36 cellular contexts compared by ENCODE assay signal in the genomic region with DNA sequence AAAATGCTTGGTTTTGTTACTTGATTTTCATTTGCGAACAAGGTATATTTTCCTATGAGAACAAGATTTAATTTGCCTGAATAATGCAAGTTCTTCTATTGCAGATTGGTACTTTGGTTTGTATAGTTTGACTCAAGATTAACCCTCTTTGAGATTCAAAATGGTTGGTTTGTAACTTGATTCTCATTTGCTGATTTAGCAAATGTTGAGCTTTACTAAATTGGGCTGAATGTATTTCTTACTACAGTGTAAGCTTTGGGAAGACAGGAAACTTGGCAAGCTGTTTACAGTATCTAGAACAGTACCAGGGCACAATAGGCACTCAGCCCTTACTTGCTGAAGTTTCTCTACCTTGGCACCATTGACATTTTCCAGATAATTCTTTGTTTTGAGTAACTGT. TPM values are rescaled to one million over a fixed set of nuclear protein-coding genes. Genes with fewer than 3 reads are reported as not detected.
"Had no signal": no experiment of that assay in that cellular context is flagged by ENCODE, and none has a peak within 500 bp of the region (broad histone marks: within the 10 kb centered on the region; RNA-seq: fewer than 3 reads in every experiment).

No MANE protein-coding gene starts in this region.

- ATAC-seq: naive thymus-derived CD8-positive, alpha-beta T cell; natural killer cell treated with Interleukin-12 subunit alpha and Interleukin-12 subunit beta and Interleukin-15 and Interleukin-18, amount 100 ng/mL, for 72 hours; psoas muscle; right cardiac atrium; sciatic nerve; stimulated activated memory B cell treated with anti-CD40 and anti-IgM and Interleukin-4, amounts not matched to agents 10 μg/mL and 1 μg/mL and 100 μg/mL, for 72 hours; stimulated activated naive CD8-positive, alpha-beta T cell treated with anti-CD3 and anti-CD28 coated beads, Interleukin-15, amount 100 ng/mL, for 72 hours; stimulated activated naive CD8-positive, alpha-beta T cell treated with anti-CD3 and anti-CD28 coated beads, Interleukin-15, Interleukin-2, amounts not matched to agents 100 U/mL and 50 U/mL, for 24 hours; upper lobe of right lung had no signal

- DNase-seq: naive thymus-derived CD8-positive, alpha-beta T cell; nephron progenitor cell; nucleus accumbens; ovary; posterior cingulate gyrus; psoas muscle; right cardiac atrium; spleen; stimulated activated CD4-positive, alpha-beta T cell treated with anti-CD3 and anti-CD28 coated beads, Interleukin-12 subunit alpha, Interleukin-12 subunit beta, amount 100 ng/mL, for 4 hours; stimulated activated CD4-positive, alpha-beta T cell treated with anti-CD3 and anti-CD28 coated beads, Interleukin-1b, Interleukin-23, amount 100 ng/mL, for 48 hours; stimulated activated CD4-positive, alpha-beta T cell treated with anti-CD3 and anti-CD28 coated beads, Interleukin-4, amount 100 ng/mL, for 1 hour; stimulated activated CD4-positive, alpha-beta T cell treated with anti-CD3 and anti-CD28 coated beads, Interleukin-4, amount 100 ng/mL, for 4 hours; stimulated activated CD8-positive, alpha-beta memory T cell treated with anti-CD3 and anti-CD28 coated beads, Interleukin-4, amount 100 ng/mL, for 48 hours; stimulated activated naive CD4-positive, alpha-beta T cell; stimulated activated naive CD8-positive, alpha-beta T cell treated with anti-CD3 and anti-CD28 coated beads, Interleukin-15, amount 100 ng/mL, for 72 hours; stimulated activated naive CD8-positive, alpha-beta T cell treated with anti-CD3 and anti-CD28 coated beads, Interleukin-15, Interleukin-2, amounts not matched to agents 100 U/mL and 50 U/mL, for 24 hours; substantia nigra; testis; tibial artery; transverse colon; upper lobe of right lung; uterus had no signal

- H3K4me3 Mint-ChIP-seq: naive thymus-derived CD8-positive, alpha-beta T cell; natural killer cell treated with Interleukin-12 subunit alpha and Interleukin-12 subunit beta and Interleukin-15 and Interleukin-18, amount 100 ng/mL, for 72 hours; nephron progenitor cell; neural crest cell; stimulated activated memory B cell treated with anti-CD40 and anti-IgM and Interleukin-4, amounts not matched to agents 10 μg/mL and 1 μg/mL and 100 μg/mL, for 72 hours; stimulated activated naive CD8-positive, alpha-beta T cell treated with anti-CD3 and anti-CD28 coated beads, Interleukin-15, amount 100 ng/mL, for 72 hours; type B pancreatic cell had no signal

- H3K27ac Mint-ChIP-seq: naive thymus-derived CD8-positive, alpha-beta T cell; natural killer cell treated with Interleukin-12 subunit alpha and Interleukin-12 subunit beta and Interleukin-15 and Interleukin-18, amount 100 ng/mL, for 72 hours; nephron progenitor cell; progenitor cell of endocrine pancreas; stimulated activated memory B cell treated with anti-CD40 and anti-IgM and Interleukin-4, amounts not matched to agents 10 μg/mL and 1 μg/mL and 100 μg/mL, for 72 hours; stimulated activated naive CD8-positive, alpha-beta T cell treated with anti-CD3 and anti-CD28 coated beads, Interleukin-15, amount 100 ng/mL, for 72 hours; type B pancreatic cell had no signal

- H3K4me3 ChIP-seq: ovary, psoas muscle, skin epidermis, smooth muscle cell, spleen, suprapubic skin, testis, tibial artery, transverse colon, upper lobe of right lung, uterus had no signal

- H3K36me3 ChIP-seq: neutrophil, ovary, spleen, suprapubic skin, tibial artery, transverse colon, upper lobe of right lung, uterus had no signal

- H3K4me1 ChIP-seq: parathyroid adenoma, psoas muscle, testis, transverse colon, upper lobe of right lung, uterus had no signal

- H3K27me3 ChIP-seq: ovary, testis had no signal

- H3K27ac ChIP-seq: neutrophil, ovary, parathyroid adenoma, psoas muscle, skin epidermis, spleen, suprapubic skin, testis, tibial artery, transverse colon, upper lobe of right lung, uterus had no signal

- H3K9me3 Mint-ChIP-seq: neural crest cell had no signal

- H3K79me2 ChIP-seq: parathyroid adenoma had no signal

- H3K4me2 ChIP-seq: smooth muscle cell had no signal

- H3K9ac ChIP-seq: parathyroid adenoma had no signal

- H3K36me3 Mint-ChIP-seq: naive thymus-derived CD8-positive, alpha-beta T cell; natural killer cell treated with Interleukin-12 subunit alpha and Interleukin-12 subunit beta and Interleukin-15 and Interleukin-18, amount 100 ng/mL, for 72 hours; stimulated activated memory B cell treated with anti-CD40 and anti-IgM and Interleukin-4, amounts not matched to agents 10 μg/mL and 1 μg/mL and 100 μg/mL, for 72 hours; type B pancreatic cell had no signal

- H3K9me3 ChIP-seq: neutrophil, ovary, psoas muscle, spleen, suprapubic skin, testis, tibial artery, transverse colon, upper lobe of right lung, uterus had no signal

- H2AFZ ChIP-seq: parathyroid adenoma had no signal

RNA-seq across cellular contexts. Expression of a gene that starts 3.7 kb away (rescaled TPM):
- total RNA-seq: naive thymus-derived CD8-positive, alpha-beta T cell; natural killer cell treated with Interleukin-12 subunit alpha and Interleukin-12 subunit beta and Interleukin-15 and Interleukin-18, amount 100 ng/mL, for 72 hours; neural crest cell; osteoblast; ovary; psoas muscle; renal cortical epithelial cell; sciatic nerve; smooth muscle cell; spleen; suprapubic skin; testis; transverse colon; upper lobe of right lung had no signal
- polyA plus RNA-seq: naive thymus-derived CD8-positive, alpha-beta T cell; ovary; smooth muscle cell; spleen; urinary bladder had no signal
